In genomic region chr11:109076870-109077269, GRCh38 we compare ENCODE assay signal across 24 cellular contexts.
"Had no signal": no experiment of that assay in that cellular context is flagged by ENCODE, and none has a peak within 500 bp of the region (broad histone marks: within the 10 kb centered on the region; RNA-seq: fewer than 3 reads in every experiment).

No MANE protein-coding gene starts in this region.

- ATAC-seq: activated CD4-positive, alpha-beta T cell treated with anti-CD3 and anti-CD28 coated beads for 36 hours; activated T-cell treated with anti-CD3 and anti-CD28 coated beads, Interleukin-2, amount 50 U/mL, for 72 hours; body of pancreas; right lobe of liver; stimulated activated memory B cell treated with anti-CD40 and anti-IgM and Interleukin-4, amounts not matched to agents 10 μg/mL and 1 μg/mL and 100 μg/mL, for 72 hours had no signal

- DNase-seq: activated B cell treated with CpG ODN at 0.5 μM for 24 hours; activated CD4-positive, alpha-beta memory T cell treated with anti-CD3 and anti-CD28 coated beads for 36 hours; activated CD4-positive, alpha-beta T cell treated with anti-CD3 and anti-CD28 coated beads for 36 hours; activated effector memory CD4-positive, alpha-beta T cell treated with Interleukin-2 at 50 U/mL for 16 hours; activated naive CD4-positive, alpha-beta T cell treated with anti-CD3 and anti-CD28 coated beads for 36 hours; activated T-cell treated with anti-CD3 and anti-CD28 coated beads, Interleukin-2, amount 50 U/mL, for 72 hours; anterior cingulate cortex; body of pancreas; central memory CD4-positive, alpha-beta T cell; dermis blood vessel endothelial cell; effector CD8-positive, alpha-beta T cell; erythroblast; heart left ventricle; left cardiac atrium; nucleus accumbens; right lobe of liver; stimulated activated CD4-positive, alpha-beta T cell treated with anti-CD3 and anti-CD28 coated beads, Interleukin-15, amount 100 ng/mL, for 24 hours; stomach; T1000; trophoblast cell had no signal

- H3K4me3 ChIP-seq: body of pancreas, heart left ventricle, right lobe of liver, skin epidermis, stomach, suprapubic skin had no signal

- H3K9me3 ChIP-seq: body of pancreas, heart left ventricle, right lobe of liver, stomach, suprapubic skin had no signal

- H3K27me3 ChIP-seq: body of pancreas, heart left ventricle, right lobe of liver, stomach, suprapubic skin had no signal

- H3K36me3 ChIP-seq: heart left ventricle, right lobe of liver, stomach, suprapubic skin had no signal

- H3K4me1 ChIP-seq: parathyroid adenoma, right lobe of liver had no signal

- H3K27ac ChIP-seq: body of pancreas, parathyroid adenoma, right lobe of liver, skin epidermis, stomach, suprapubic skin had no signal
